Comparison of ENCODE assay signal across 7 cellular contexts in the genomic region with DNA sequence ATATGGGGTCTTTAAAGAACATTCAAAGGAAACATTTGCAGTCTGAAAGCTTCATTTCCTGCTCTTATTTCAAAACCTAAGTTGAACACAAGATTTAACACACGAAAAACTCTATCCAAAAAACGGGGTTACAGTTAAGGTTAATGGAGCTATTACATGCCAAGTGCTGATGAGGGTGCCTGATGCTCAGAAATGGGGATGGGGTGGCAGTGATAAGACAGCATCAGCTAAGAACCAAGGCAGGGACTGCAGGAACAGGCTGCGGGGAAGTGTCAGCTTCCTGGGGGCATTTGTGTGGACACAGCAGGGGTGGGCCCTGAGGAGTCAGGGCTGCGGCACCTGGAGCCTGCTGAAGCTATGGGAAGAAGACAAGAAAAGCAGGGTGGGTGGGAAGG. TPM values are rescaled to one million over a fixed set of nuclear protein-coding genes. Genes with fewer than 3 reads are reported as not detected.
DNase-seq lines count a peak whose midpoint lies in the region; ATAC-seq, FAIRE-seq and TF ChIP-seq lines count a peak whose summit lies in the region.

No MANE protein-coding gene starts in this region.

- no peak for FAIRE-seq in small intestine (lab: Jason Lieb, UNC)

- TF ChIP-seq POLR2A in gastroesophageal sphincter (IDR thresholded peaks at IDR 0.05): no peak

- CTCF ChIA-PET in T-cell (lab: Charles Lee): no interaction called here

- H3K36me3 Mint-ChIP-seq in T-cell: peaks cover 12% of the 10 kb centered on the region

- H3K4me3 ChIP-seq in HL-60 (replicated peaks; ENCODE audit: insufficient read depth, low read length) (no peak overlapping the region), gastroesophageal sphincter (no peak overlapping the region), small intestine (ENCODE audit: low read depth in 1 of 2, low read length in 2 of 2) (no peak overlapping the region)

- H3K27ac ChIP-seq in HL-60 (replicated peaks) (peak overlapping the region; percentile 81), gastroesophageal sphincter (peak overlapping the region in 3 of 4 donors; percentile 25 to 48 (median 39)), small intestine (ENCODE audit: low read depth in 1 of 2, low read length in 1 of 2) (peak overlapping the region; percentile 43 to 82)

- H3K27ac Mint-ChIP-seq in T-cell: peak overlapping the region; percentile 99

- DNase-seq in HL-60 (ENCODE audit: low read depth in 1 of 2, low spot score in 1 of 2) (no peak), T-cell (peak in 1 of 34 experiments; percentile 24), small intestine (no peak), OCI-M2 (lab: John Stamatoyannopoulos, UW; ENCODE audit: unreplicated experiment) (no peak), NCI-H748 (lab: John Stamatoyannopoulos, UW; ENCODE audit: unreplicated experiment) (no peak)
- DNase-seq in stimulated activated CD4-positive, alpha-beta T cell treated with anti-CD3 and anti-CD28 coated beads, Interleukin-4, amount 100 ng/mL, for 24 hours: no peak

- H3K4me1 Mint-ChIP-seq in T-cell: peaks cover 78 to 82% (median 81%) of the 10 kb centered on the region in 3 donors

- H3K4me1 ChIP-seq in gastroesophageal sphincter: peaks cover 0 to 89% (median 29%) of the 10 kb centered on the region in 3 donors
- peaks cover 0 to 11% of the 10 kb centered on the region in 2 donors for H3K4me1 ChIP-seq in small intestine (ENCODE audit: control insufficient read depth in 2 of 2, insufficient read depth in 1 of 2, low read depth in 1 of 2, low read length in 1 of 2)

- TF ChIP-seq EP300 in gastroesophageal sphincter (IDR thresholded peaks at IDR 0.05): no peak

- WGBS in gastroesophageal sphincter (ENCODE audit: low coverage in 1 of 2), 2 donors: 25 to 75% methylated on average over 2 to 4 of the region's 4 CpGs
- WGBS in small intestine, 3 donors: 42 to 67% (median 63%) methylated on average over 4 of the region's 4 CpGs

- peak in 3 of 4 experiments; percentile 2 to 19 (median 5) for ATAC-seq in T-cell (replicated peaks in 1 of 4)
- no peak for ATAC-seq in gastroesophageal sphincter

- POLR2A ChIA-PET in T-cell (lab: Charles Lee): interaction anchor here in 1 of 2 donors (1.0 kb wide), 1 partner anchor 12 kb away, joined by 3 read pairs; the partner anchor contains the start of gene DGCR2

- H3K9me3 ChIP-seq in gastroesophageal sphincter (no peaks in the 10 kb centered on the region), small intestine (ENCODE audit: control insufficient read depth, low read depth) (no peaks in the 10 kb centered on the region)

- no peaks in the 10 kb centered on the region for H3K9me3 Mint-ChIP-seq in T-cell

- TF ChIP-seq CTCF in HL-60 (IDR thresholded peaks at IDR 0.05; ENCODE audit: insufficient read depth, low read length): no peak
- no peak for TF ChIP-seq CTCF in gastroesophageal sphincter (IDR thresholded peaks at IDR 0.05)

- peak overlapping the region; percentile 76 to 80 (median 76) for H3K4me3 Mint-ChIP-seq in T-cell

- H3K36me3 ChIP-seq in gastroesophageal sphincter: no peaks in the 10 kb centered on the region
- H3K36me3 ChIP-seq in small intestine (ENCODE audit: control insufficient read depth in 2 of 2, insufficient read depth in 2 of 2, low read length in 2 of 2): no peaks in the 10 kb centered on the region

- H3K27me3 ChIP-seq in HL-60 (ENCODE audit: insufficient read depth, poor library complexity, severe bottlenecking) (no peaks in the 10 kb centered on the region), gastroesophageal sphincter (no peaks in the 10 kb centered on the region), small intestine (ENCODE audit: control insufficient read depth in 2 of 2, insufficient read depth in 2 of 2, low read length in 2 of 2) (no peaks in the 10 kb centered on the region)

- H3K27me3 Mint-ChIP-seq in T-cell: no peaks in the 10 kb centered on the region

RNA-seq across cellular contexts. Expression of gene DGCR2, which starts 12.2 kb away (rescaled TPM):
- total RNA-seq in T-cell: 10 to 100 TPM; 50.9 to 79.2 (median 71.5) TPM
- 10 to 100 TPM; 44.1 to 76.5 (median 56.3) TPM for total RNA-seq in gastroesophageal sphincter
- 10 to 100 TPM; 14.8 to 52.9 (median 15.1) TPM for polyA plus RNA-seq in small intestine

RNA-seq across cellular contexts. Expression of gene TSSK2, which starts 21.0 kb away (rescaled TPM):
- total RNA-seq in T-cell (under 1 TPM in 1 of 5 donors, not detected in 4; 0.37 TPM), gastroesophageal sphincter (under 1 TPM in 1 of 4 donors, not detected in 3; 0.13 TPM)
- polyA plus RNA-seq in small intestine: under 1 TPM in 1 of 3 donors, not detected in 2; 0.04 TPM

RNA-seq across cellular contexts. Expression of gene ESS2, which starts 34.4 kb away (rescaled TPM):
- total RNA-seq in T-cell: 10 to 100 TPM; 20.9 to 40.4 (median 22.9) TPM
- 10 to 100 TPM; 14.5 to 18.4 (median 16.5) TPM for total RNA-seq in gastroesophageal sphincter
- polyA plus RNA-seq in small intestine: 10 to 100 TPM; 11.2 to 13.5 (median 11.7) TPM

RNA-seq across cellular contexts. Expression of gene GSC2, which starts 40.0 kb away (rescaled TPM):
- total RNA-seq in T-cell: not detected
- total RNA-seq in gastroesophageal sphincter: not detected
- not detected for polyA plus RNA-seq in small intestine
